15 cellular contexts compared by ENCODE assay signal in the genomic region with DNA sequence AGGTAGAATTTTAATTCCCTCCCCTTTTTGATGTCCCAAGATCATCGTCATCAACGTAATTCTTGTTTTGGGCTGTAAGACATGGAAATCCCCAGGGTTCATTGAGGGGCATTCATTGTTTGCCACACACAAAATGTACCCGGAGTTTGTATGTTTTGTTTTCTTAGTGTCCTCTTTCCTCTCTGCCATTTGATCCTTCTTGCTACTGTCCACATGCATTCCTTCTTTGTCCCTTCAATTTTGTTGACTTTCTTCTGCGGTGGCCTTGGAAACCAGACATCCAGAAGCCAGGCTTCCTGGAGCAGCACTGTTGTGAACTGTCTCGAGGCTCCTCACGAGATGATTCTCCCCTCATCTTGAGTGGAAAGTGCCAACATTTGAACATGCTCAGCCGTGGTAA. TPM values are rescaled to one million over a fixed set of nuclear protein-coding genes. Genes with fewer than 3 reads are reported as not detected.
"Had no signal": no experiment of that assay in that cellular context is flagged by ENCODE, and none has a peak within 500 bp of the region (broad histone marks: within the 10 kb centered on the region; RNA-seq: fewer than 3 reads in every experiment).

No MANE protein-coding gene starts in this region.

- H3K27me3 ChIP-seq: esophagus squamous epithelium, foreskin keratinocyte, transverse colon had no signal

- H3K4me3 Mint-ChIP-seq: activated T-helper 17 cell treated with anti-CD3 and anti-CD28 coated beads, Interleukin-2, amount 50 U/mL, for 72 hours; T-helper 1 cell treated with Interleukin-12 subunit alpha and Interleukin-12 subunit beta and Interleukin-4 antibody, amounts not matched to agents 30 μg/mL and 1 μg/mL, for 36 hours had no signal

- H3K36me3 ChIP-seq: transverse colon had no signal

- H3K9me3 Mint-ChIP-seq: activated T-helper 17 cell treated with anti-CD3 and anti-CD28 coated beads, Interleukin-2, amount 50 U/mL, for 72 hours; T-helper 1 cell treated with Interleukin-12 subunit alpha and Interleukin-12 subunit beta and Interleukin-4 antibody, amounts not matched to agents 30 μg/mL and 1 μg/mL, for 36 hours had no signal

- H3K27ac Mint-ChIP-seq: activated T-helper 17 cell treated with anti-CD3 and anti-CD28 coated beads, Interleukin-2, amount 50 U/mL, for 72 hours; T-helper 1 cell treated with Interleukin-12 subunit alpha and Interleukin-12 subunit beta and Interleukin-4 antibody, amounts not matched to agents 30 μg/mL and 1 μg/mL, for 36 hours had no signal

- H3K4me1 ChIP-seq: foreskin keratinocyte, transverse colon had no signal

- DNase-seq: activated CD4-positive, alpha-beta T cell treated with anti-CD3 and anti-CD28 coated beads, Interleukin-2, amount 50 U/mL, for 4 hours; activated naive CD4-positive, alpha-beta T cell treated with Interleukin-2 at 50 U/mL for 16 hours; esophagus squamous epithelium; foreskin keratinocyte; left ventricle myocardium superior; mesenchymal stem cell; retina; stimulated activated CD4-positive, alpha-beta T cell treated with anti-CD3 and anti-CD28 coated beads, Interleukin-15, amount 100 ng/mL, for 24 hours; stimulated activated CD4-positive, alpha-beta T cell treated with anti-CD3 and anti-CD28 coated beads, Interleukin-4, amount 100 ng/mL, for 1 hour; stimulated activated naive CD4-positive, alpha-beta T cell treated with Interleukin-2 at 50 U/mL for 16 hours; substantia nigra; transverse colon had no signal

- H3K27ac ChIP-seq: foreskin keratinocyte, transverse colon had no signal

- ATAC-seq: activated T-helper 17 cell treated with anti-CD3 and anti-CD28 coated beads, Interleukin-2, amount 50 U/mL, for 72 hours; left ventricle myocardium superior had no signal

- H3K4me3 ChIP-seq: coronary artery, esophagus squamous epithelium, transverse colon had no signal

- H3K9me3 ChIP-seq: esophagus squamous epithelium, transverse colon had no signal

- H3K4me1 Mint-ChIP-seq: activated T-helper 17 cell treated with anti-CD3 and anti-CD28 coated beads, Interleukin-2, amount 50 U/mL, for 72 hours had no signal

RNA-seq across cellular contexts. Expression of a gene that starts 37.4 kb away (rescaled TPM):
- total RNA-seq: activated T-helper 17 cell treated with anti-CD3 and anti-CD28 coated beads, Interleukin-2, amount 50 U/mL, for 72 hours had no signal
